In the genomic region with DNA sequence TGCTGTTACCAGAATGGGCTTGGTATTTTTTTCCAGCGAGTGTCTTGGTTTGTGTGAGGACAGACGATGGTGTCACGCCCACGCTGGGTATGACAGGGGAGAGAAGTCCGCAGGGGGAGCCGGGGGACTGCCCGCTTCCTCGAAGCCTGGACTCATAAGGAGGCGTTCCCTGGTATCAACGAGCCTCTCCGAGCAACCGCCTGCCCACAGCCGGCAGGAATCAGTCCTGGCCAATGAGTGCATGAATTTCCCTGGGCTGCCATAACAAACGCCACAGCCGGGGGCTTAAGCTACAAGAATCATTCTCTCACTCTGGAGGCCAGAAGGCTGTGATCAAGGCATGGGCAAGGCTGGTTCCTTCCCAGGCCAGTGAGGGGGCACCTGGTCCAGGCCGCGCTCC, we compare ENCODE assay signal across 2 cellular contexts.
TF ChIP-seq lines count a peak whose summit lies in the region.

No MANE protein-coding gene starts in this region.

TF ChIP-seq in GM23338, 12 proteins besides CTCF, POLR2A, EP300 and RAD21 (continued from another document):
- TF ChIP-seq, protein P1, sequence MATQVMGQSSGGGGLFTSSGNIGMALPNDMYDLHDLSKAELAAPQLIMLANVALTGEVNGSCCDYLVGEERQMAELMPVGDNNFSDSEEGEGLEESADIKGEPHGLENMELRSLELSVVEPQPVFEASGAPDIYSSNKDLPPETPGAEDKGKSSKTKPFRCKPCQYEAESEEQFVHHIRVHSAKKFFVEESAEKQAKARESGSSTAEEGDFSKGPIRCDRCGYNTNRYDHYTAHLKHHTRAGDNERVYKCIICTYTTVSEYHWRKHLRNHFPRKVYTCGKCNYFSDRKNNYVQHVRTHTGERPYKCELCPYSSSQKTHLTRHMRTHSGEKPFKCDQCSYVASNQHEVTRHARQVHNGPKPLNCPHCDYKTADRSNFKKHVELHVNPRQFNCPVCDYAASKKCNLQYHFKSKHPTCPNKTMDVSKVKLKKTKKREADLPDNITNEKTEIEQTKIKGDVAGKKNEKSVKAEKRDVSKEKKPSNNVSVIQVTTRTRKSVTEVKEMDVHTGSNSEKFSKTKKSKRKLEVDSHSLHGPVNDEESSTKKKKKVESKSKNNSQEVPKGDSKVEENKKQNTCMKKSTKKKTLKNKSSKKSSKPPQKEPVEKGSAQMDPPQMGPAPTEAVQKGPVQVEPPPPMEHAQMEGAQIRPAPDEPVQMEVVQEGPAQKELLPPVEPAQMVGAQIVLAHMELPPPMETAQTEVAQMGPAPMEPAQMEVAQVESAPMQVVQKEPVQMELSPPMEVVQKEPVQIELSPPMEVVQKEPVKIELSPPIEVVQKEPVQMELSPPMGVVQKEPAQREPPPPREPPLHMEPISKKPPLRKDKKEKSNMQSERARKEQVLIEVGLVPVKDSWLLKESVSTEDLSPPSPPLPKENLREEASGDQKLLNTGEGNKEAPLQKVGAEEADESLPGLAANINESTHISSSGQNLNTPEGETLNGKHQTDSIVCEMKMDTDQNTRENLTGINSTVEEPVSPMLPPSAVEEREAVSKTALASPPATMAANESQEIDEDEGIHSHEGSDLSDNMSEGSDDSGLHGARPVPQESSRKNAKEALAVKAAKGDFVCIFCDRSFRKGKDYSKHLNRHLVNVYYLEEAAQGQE (IDR thresholded peaks at IDR 0.05; ENCODE audit: unreplicated experiment) = no peak
- TF ChIP-seq EZH2 (IDR thresholded peaks at IDR 0.05; ENCODE audit: low read depth, unreplicated experiment) (no peak), ZNF114 (CRISPR knock-in tag; IDR thresholded peaks at IDR 0.05) (no peak), JUNB (IDR thresholded peaks at IDR 0.05; ENCODE audit: unreplicated experiment) (no peak), POLR2AphosphoS5 (IDR thresholded peaks at IDR 0.05; ENCODE audit: low read depth) (no peak), EZH2phosphoT487 (IDR thresholded peaks at IDR 0.05; ENCODE audit: unreplicated experiment) (no peak), ZNF331 (CRISPR knock-in tag; IDR thresholded peaks at IDR 0.05; ENCODE audit: low read depth) (no peak), NANOG (IDR thresholded peaks at IDR 0.05; ENCODE audit: borderline replicate concordance) (no peak)
- TF ChIP-seq, protein P2, sequence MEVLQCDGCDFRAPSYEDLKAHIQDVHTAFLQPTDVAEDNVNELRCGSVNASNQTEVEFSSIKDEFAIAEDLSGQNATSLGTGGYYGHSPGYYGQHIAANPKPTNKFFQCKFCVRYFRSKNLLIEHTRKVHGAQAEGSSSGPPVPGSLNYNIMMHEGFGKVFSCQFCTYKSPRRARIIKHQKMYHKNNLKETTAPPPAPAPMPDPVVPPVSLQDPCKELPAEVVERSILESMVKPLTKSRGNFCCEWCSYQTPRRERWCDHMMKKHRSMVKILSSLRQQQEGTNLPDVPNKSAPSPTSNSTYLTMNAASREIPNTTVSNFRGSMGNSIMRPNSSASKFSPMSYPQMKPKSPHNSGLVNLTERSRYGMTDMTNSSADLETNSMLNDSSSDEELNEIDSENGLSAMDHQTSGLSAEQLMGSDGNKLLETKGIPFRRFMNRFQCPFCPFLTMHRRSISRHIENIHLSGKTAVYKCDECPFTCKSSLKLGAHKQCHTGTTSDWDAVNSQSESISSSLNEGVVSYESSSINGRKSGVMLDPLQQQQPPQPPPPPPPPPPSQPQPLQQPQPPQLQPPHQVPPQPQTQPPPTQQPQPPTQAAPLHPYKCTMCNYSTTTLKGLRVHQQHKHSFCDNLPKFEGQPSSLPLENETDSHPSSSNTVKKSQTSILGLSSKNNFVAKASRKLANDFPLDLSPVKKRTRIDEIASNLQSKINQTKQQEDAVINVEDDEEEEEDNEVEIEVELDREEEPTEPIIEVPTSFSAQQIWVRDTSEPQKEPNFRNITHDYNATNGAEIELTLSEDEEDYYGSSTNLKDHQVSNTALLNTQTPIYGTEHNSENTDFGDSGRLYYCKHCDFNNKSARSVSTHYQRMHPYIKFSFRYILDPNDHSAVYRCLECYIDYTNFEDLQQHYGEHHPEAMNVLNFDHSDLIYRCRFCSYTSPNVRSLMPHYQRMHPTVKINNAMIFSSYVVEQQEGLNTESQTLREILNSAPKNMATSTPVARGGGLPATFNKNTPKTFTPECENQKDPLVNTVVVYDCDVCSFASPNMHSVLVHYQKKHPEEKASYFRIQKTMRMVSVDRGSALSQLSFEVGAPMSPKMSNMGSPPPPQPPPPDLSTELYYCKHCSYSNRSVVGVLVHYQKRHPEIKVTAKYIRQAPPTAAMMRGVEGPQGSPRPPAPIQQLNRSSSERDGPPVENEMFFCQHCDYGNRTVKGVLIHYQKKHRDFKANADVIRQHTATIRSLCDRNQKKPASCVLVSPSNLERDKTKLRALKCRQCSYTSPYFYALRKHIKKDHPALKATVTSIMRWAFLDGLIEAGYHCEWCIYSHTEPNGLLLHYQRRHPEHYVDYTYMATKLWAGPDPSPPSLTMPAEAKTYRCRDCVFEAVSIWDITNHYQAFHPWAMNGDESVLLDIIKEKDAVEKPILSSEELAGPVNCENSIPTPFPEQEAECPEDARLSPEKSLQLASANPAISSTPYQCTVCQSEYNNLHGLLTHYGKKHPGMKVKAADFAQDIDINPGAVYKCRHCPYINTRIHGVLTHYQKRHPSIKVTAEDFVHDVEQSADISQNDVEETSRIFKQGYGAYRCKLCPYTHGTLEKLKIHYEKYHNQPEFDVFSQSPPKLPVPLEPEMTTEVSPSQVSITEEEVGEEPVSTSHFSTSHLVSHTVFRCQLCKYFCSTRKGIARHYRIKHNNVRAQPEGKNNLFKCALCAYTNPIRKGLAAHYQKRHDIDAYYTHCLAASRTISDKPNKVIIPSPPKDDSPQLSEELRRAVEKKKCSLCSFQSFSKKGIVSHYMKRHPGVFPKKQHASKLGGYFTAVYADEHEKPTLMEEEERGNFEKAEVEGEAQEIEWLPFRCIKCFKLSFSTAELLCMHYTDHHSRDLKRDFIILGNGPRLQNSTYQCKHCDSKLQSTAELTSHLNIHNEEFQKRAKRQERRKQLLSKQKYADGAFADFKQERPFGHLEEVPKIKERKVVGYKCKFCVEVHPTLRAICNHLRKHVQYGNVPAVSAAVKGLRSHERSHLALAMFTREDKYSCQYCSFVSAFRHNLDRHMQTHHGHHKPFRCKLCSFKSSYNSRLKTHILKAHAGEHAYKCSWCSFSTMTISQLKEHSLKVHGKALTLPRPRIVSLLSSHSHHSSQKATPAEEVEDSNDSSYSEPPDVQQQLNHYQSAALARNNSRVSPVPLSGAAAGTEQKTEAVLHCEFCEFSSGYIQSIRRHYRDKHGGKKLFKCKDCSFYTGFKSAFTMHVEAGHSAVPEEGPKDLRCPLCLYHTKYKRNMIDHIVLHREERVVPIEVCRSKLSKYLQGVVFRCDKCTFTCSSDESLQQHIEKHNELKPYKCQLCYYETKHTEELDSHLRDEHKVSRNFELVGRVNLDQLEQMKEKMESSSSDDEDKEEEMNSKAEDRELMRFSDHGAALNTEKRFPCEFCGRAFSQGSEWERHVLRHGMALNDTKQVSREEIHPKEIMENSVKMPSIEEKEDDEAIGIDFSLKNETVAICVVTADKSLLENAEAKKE (CRISPR knock-in tag; IDR thresholded peaks at IDR 0.05) = no peak

TF ChIP-seq in WTC11, 78 proteins besides CTCF, POLR2A, EP300 and RAD21 (continued from another document):
- TF ChIP-seq ELF4 (CRISPR knock-in tag; IDR thresholded peaks at IDR 0.05; ENCODE audit: low read depth) (no peak), ZNF121 (CRISPR knock-in tag; IDR thresholded peaks at IDR 0.05) (no peak), NR1H2 (CRISPR knock-in tag; IDR thresholded peaks at IDR 0.05) (no peak), HMGA2 (CRISPR knock-in tag; IDR thresholded peaks at IDR 0.05) (no peak), IRF2 (CRISPR knock-in tag; IDR thresholded peaks at IDR 0.05; ENCODE audit: borderline replicate concordance, low read depth) (no peak), ESRRA (CRISPR knock-in tag; IDR thresholded peaks at IDR 0.05; ENCODE audit: borderline replicate concordance) (no peak)
